ENCODE assay signal across 13 cellular contexts in the genomic region with DNA sequence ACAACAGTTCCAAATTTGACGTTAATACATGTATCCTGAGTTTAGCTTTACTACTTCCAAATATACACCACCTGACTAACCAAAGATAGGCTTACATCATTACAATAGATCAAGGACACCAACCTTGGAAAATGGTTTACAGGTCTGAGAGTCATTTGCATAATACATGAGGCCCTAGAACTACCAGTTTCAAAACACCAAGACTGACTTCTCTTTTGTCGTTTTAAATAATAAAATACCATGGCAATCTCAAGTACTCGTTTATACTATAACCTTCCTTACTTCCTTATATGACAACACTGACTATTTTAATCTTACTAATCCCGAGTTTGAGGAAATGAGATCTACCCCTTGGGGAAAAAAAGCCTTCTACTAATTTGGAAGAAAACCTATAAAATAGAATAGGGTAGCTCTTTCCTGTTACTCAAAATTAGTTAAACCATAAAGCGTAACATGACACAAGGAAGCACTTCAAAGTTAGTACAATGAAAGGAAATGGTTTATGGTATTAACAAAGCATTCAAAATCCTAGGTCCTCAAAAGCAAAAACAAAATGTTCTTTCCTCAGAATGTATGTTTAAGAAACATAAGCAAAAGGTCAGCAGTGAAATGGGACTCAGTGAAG. TPM values are rescaled to one million over a fixed set of nuclear protein-coding genes. Genes with fewer than 3 reads are reported as not detected.
A peak's percentile ranks its signal among the peaks of the same experiment; 100 is the strongest.
DNase-seq lines count a peak whose midpoint lies in the region; ATAC-seq and TF ChIP-seq lines count a peak whose summit lies in the region.
"Had no signal": no experiment of that assay in that cellular context is flagged by ENCODE, and none has a peak within 500 bp of the region (broad histone marks: within the 10 kb centered on the region; RNA-seq: fewer than 3 reads in every experiment).

No MANE protein-coding gene starts in this region.

- H3K4me1 ChIP-seq in OCI-LY7 (ENCODE audit: insufficient read depth, low read length, poor library complexity, severe bottlenecking) = peaks cover 24% of the 10 kb centered on the region
- H3K4me1 ChIP-seq in upper lobe of left lung = peaks cover 0 to 4% (median 4%) of the 10 kb centered on the region in 4 donors
- no peaks in the 10 kb centered on the region for H3K4me1 ChIP-seq in esophagus squamous epithelium

- intact Hi-C loops in activated naive CD4-positive, alpha-beta T cell treated with anti-CD3 and anti-CD28 coated beads for 36 hours (cut with micrococcal nuclease) = no loop called here
- intact Hi-C loops in OCI-LY7 (cut with micrococcal nuclease; ENCODE audit: unreplicated experiment) (no loop called here), esophagus squamous epithelium (cut with DNase I) (no loop called here)
- intact Hi-C loops in activated CD4-positive, alpha-beta T cell treated with anti-CD3 and anti-CD28 coated beads, Interleukin-2, amount 10 ng/mL, durations not matched to agents 24 days and 14 days (cut with micrococcal nuclease) = no loop called here

- H3K27ac Mint-ChIP-seq in activated naive CD4-positive, alpha-beta T cell treated with anti-CD3 and anti-CD28 coated beads for 36 hours = peak overlapping the region; percentile 25
- no peak overlapping the region for H3K27ac Mint-ChIP-seq in activated naive CD4-positive, alpha-beta T cell treated with anti-CD3 and anti-CD28 coated beads, Interleukin-2, amount 10 ng/mL, durations not matched to agents 7 days and 5 days
- no peak overlapping the region for H3K27ac Mint-ChIP-seq in activated CD4-positive, alpha-beta T cell treated with anti-CD3 and anti-CD28 coated beads, Interleukin-2, amount 10 ng/mL, durations not matched to agents 24 days and 14 days

- H3K36me3 ChIP-seq in OCI-LY7 (ENCODE audit: insufficient read depth, low read length) (peaks cover 97% of the 10 kb centered on the region), upper lobe of left lung (peaks cover 22 to 60% (median 30%) of the 10 kb centered on the region in 4 donors), esophagus squamous epithelium (peaks cover 0 to 89% (median 28%) of the 10 kb centered on the region in 3 donors)

- ATAC-seq in HG03039 (IDR thresholded peaks at IDR 0.05; ENCODE audit: unreplicated experiment) = peak; percentile 52
- no peak for ATAC-seq in upper lobe of left lung (ENCODE audit: low FRiP score in 2 of 2)

- 0 out of 2 replicates have a peak, but pooled peaks cover 8% of the 10 kb centered on the region for H4K20me1 ChIP-seq in OCI-LY7 (ENCODE audit: insufficient read depth, low read length)

- POLR2A ChIA-PET in OCI-LY7 (lab: Charles Lee) = interaction anchor here (1.0 to 1.4 kb wide), 4 partner anchors 9 to 34 kb away, joined by 3 to 5 read pairs (median 3); no protein-coding TSS in a partner anchor

- no peak overlapping the region for H2AFZ ChIP-seq in OCI-LY7 (ENCODE audit: low read length)

- DNase-seq in activated naive CD4-positive, alpha-beta T cell treated with anti-CD3 and anti-CD28 coated beads for 36 hours = no peak
- DNase-seq in activated naive CD4-positive, alpha-beta T cell treated with anti-CD3 and anti-CD28 coated beads, Interleukin-2, amount 10 ng/mL, durations not matched to agents 7 days and 5 days = no peak
- DNase-seq in OCI-LY7 (ENCODE audit: low spot score) (no peak), upper lobe of left lung (no peak), NCI-H2107 (lab: John Stamatoyannopoulos, UW) (no peak), esophagus squamous epithelium (lab: John Stamatoyannopoulos, UW) (no peak)
- DNase-seq in activated CD4-positive, alpha-beta T cell treated with anti-CD3 and anti-CD28 coated beads, Interleukin-2, amount 10 ng/mL, durations not matched to agents 24 days and 14 days = no peak
- DNase-seq: ACHN; activated CD4-positive, alpha-beta T cell treated with anti-CD3 and anti-CD28 coated beads for 48 hours; kidney; NCI-H2171 treated with DMSO at 0.1 percent for 48 hours had no signal

- TF ChIP-seq EP300 in upper lobe of left lung (IDR thresholded peaks at IDR 0.05) = no peak

- no TSS peak for BruUV-seq in OCI-LY7 (replicated peaks; lab: Mats Ljungman, UMichigan)

- no peaks in the 10 kb centered on the region for H3K27me3 Mint-ChIP-seq in activated naive CD4-positive, alpha-beta T cell treated with anti-CD3 and anti-CD28 coated beads for 36 hours (ENCODE audit: low read depth)
- no peaks in the 10 kb centered on the region for H3K27me3 Mint-ChIP-seq in activated naive CD4-positive, alpha-beta T cell treated with anti-CD3 and anti-CD28 coated beads, Interleukin-2, amount 10 ng/mL, durations not matched to agents 7 days and 5 days
- H3K27me3 Mint-ChIP-seq in activated CD4-positive, alpha-beta T cell treated with anti-CD3 and anti-CD28 coated beads, Interleukin-2, amount 10 ng/mL, durations not matched to agents 24 days and 14 days = no peaks in the 10 kb centered on the region

- H3K36me3 Mint-ChIP-seq in activated naive CD4-positive, alpha-beta T cell treated with anti-CD3 and anti-CD28 coated beads for 36 hours (ENCODE audit: low read depth) = peaks cover 27% of the 10 kb centered on the region
- H3K36me3 Mint-ChIP-seq in activated naive CD4-positive, alpha-beta T cell treated with anti-CD3 and anti-CD28 coated beads, Interleukin-2, amount 10 ng/mL, durations not matched to agents 7 days and 5 days = peaks cover 45% of the 10 kb centered on the region
- peaks cover 60% of the 10 kb centered on the region for H3K36me3 Mint-ChIP-seq in activated CD4-positive, alpha-beta T cell treated with anti-CD3 and anti-CD28 coated beads, Interleukin-2, amount 10 ng/mL, durations not matched to agents 24 days and 14 days (ENCODE audit: low read depth)

- peak overlapping the region; percentile 35; the same call in 1 of the 2 replicates for H3K4me2 ChIP-seq in OCI-LY7 (ENCODE audit: low read length)

- H3K27me3 ChIP-seq in upper lobe of left lung (no peaks in the 10 kb centered on the region), esophagus squamous epithelium (no peaks in the 10 kb centered on the region)

- 45 to 46% methylated on average over 5 of the region's 5 CpGs for WGBS in upper lobe of left lung, 2 donors
- WGBS in esophagus squamous epithelium, 2 donors = 31 to 45% methylated on average over 5 of the region's 5 CpGs

- TF ChIP-seq POLR2A in upper lobe of left lung (IDR thresholded peaks at IDR 0.05) = no peak
- TF ChIP-seq POLR2A in esophagus squamous epithelium (IDR thresholded peaks at IDR 0.05) = no peak

- peaks cover 12% of the 10 kb centered on the region; the same call in 1 of the 2 replicates for H3K79me2 ChIP-seq in OCI-LY7 (ENCODE audit: insufficient read depth, low read depth, low read length)

- H3K27ac ChIP-seq in OCI-LY7 (ENCODE audit: low read depth, low read length, poor library complexity, severe bottlenecking) (peak overlapping the region; percentile 27), upper lobe of left lung (peak overlapping the region; percentile 13 to 70 (median 24)), esophagus squamous epithelium (peak overlapping the region in 2 of 4 donors; percentile 11 to 38)
- H3K27ac ChIP-seq: coronary artery had no signal

- peaks cover 17% of the 10 kb centered on the region for H3K4me1 Mint-ChIP-seq in activated naive CD4-positive, alpha-beta T cell treated with anti-CD3 and anti-CD28 coated beads for 36 hours (ENCODE audit: low read depth)
- H3K4me1 Mint-ChIP-seq in activated naive CD4-positive, alpha-beta T cell treated with anti-CD3 and anti-CD28 coated beads, Interleukin-2, amount 10 ng/mL, durations not matched to agents 7 days and 5 days = peaks cover 9% of the 10 kb centered on the region
- peaks cover 2% of the 10 kb centered on the region for H3K4me1 Mint-ChIP-seq in activated CD4-positive, alpha-beta T cell treated with anti-CD3 and anti-CD28 coated beads, Interleukin-2, amount 10 ng/mL, durations not matched to agents 24 days and 14 days

- H3K9me3 ChIP-seq in OCI-LY7 (ENCODE audit: low read length) (no peaks in the 10 kb centered on the region), upper lobe of left lung (no peaks in the 10 kb centered on the region), esophagus squamous epithelium (no peaks in the 10 kb centered on the region)

- no peaks in the 10 kb centered on the region for H3K9me2 ChIP-seq in OCI-LY7 (ENCODE audit: insufficient read depth, low read length)

- CTCF ChIA-PET in activated naive CD4-positive, alpha-beta T cell treated with anti-CD3 and anti-CD28 coated beads for 36 hours (lab: Charles Lee) = interaction anchor here (0.6 to 1.2 kb wide), 4 partner anchors 16 to 332 kb away, joined by 3 to 5 read pairs (median 4); no protein-coding TSS in a partner anchor
- CTCF ChIA-PET in activated naive CD4-positive, alpha-beta T cell treated with anti-CD3 and anti-CD28 coated beads, Interleukin-2, amount 10 ng/mL, durations not matched to agents 7 days and 5 days (lab: Charles Lee) = interaction anchor here (0.9 to 2.1 kb wide), 2 partner anchors 14 to 17 kb away, joined by 4 to 9 read pairs; no protein-coding TSS in a partner anchor
- CTCF ChIA-PET in OCI-LY7 (lab: Charles Lee; ENCODE audit: unreplicated experiment) = interaction anchor here (1.2 kb wide), 1 partner anchor 8 kb away, joined by 3 read pairs; no protein-coding TSS in a partner anchor

- TF ChIP-seq CTCF in OCI-LY7 (conservative IDR thresholded peaks at IDR 0.05; ENCODE audit: low read length) (no peak), upper lobe of left lung (IDR thresholded peaks at IDR 0.05) (no peak), esophagus squamous epithelium (IDR thresholded peaks at IDR 0.05) (no peak)

- H3K4me3 ChIP-seq in OCI-LY7 (ENCODE audit: low read depth, low read length, poor library complexity, severe bottlenecking) = no peak overlapping the region
- no peak overlapping the region for H3K4me3 ChIP-seq in upper lobe of left lung
- no peak overlapping the region for H3K4me3 ChIP-seq in esophagus squamous epithelium
- H3K4me3 ChIP-seq: coronary artery had no signal

- no peaks in the 10 kb centered on the region for H3K9me3 Mint-ChIP-seq in activated naive CD4-positive, alpha-beta T cell treated with anti-CD3 and anti-CD28 coated beads for 36 hours
- no peaks in the 10 kb centered on the region for H3K9me3 Mint-ChIP-seq in activated naive CD4-positive, alpha-beta T cell treated with anti-CD3 and anti-CD28 coated beads, Interleukin-2, amount 10 ng/mL, durations not matched to agents 7 days and 5 days
- H3K9me3 Mint-ChIP-seq in activated CD4-positive, alpha-beta T cell treated with anti-CD3 and anti-CD28 coated beads, Interleukin-2, amount 10 ng/mL, durations not matched to agents 24 days and 14 days = no peaks in the 10 kb centered on the region

- no peak overlapping the region for H3K4me3 Mint-ChIP-seq in activated naive CD4-positive, alpha-beta T cell treated with anti-CD3 and anti-CD28 coated beads for 36 hours
- no peak overlapping the region for H3K4me3 Mint-ChIP-seq in activated naive CD4-positive, alpha-beta T cell treated with anti-CD3 and anti-CD28 coated beads, Interleukin-2, amount 10 ng/mL, durations not matched to agents 7 days and 5 days
- H3K4me3 Mint-ChIP-seq in activated CD4-positive, alpha-beta T cell treated with anti-CD3 and anti-CD28 coated beads, Interleukin-2, amount 10 ng/mL, durations not matched to agents 24 days and 14 days = no peak overlapping the region

RNA-seq across cellular contexts. Expression of a gene that starts 42.1 kb away (rescaled TPM):
- 10 to 100 TPM; 84.8 to 87.1 TPM for total RNA-seq in activated naive CD4-positive, alpha-beta T cell treated with anti-CD3 and anti-CD28 coated beads for 36 hours
- total RNA-seq in OCI-LY7 (2014; rRNA removed; shearing (Covaris generic)) = 83.9 and 115 TPM in 2 replicates
- 179 and 185 TPM in 2 replicates for total RNA-seq in OCI-LY7 (2022)
- 100 to 1,000 TPM in 2 of 6 donors, 10 to 100 TPM in 4; 75.6 to 113 (median 84.7) TPM for total RNA-seq in upper lobe of left lung
- 100 to 1,000 TPM in 1 of 4 donors, 10 to 100 TPM in 3; 65.4 to 120 (median 78.5) TPM for total RNA-seq in esophagus squamous epithelium
- total RNA-seq in activated CD4-positive, alpha-beta T cell treated with anti-CD3 and anti-CD28 coated beads, Interleukin-2, amount 10 ng/mL, durations not matched to agents 24 days and 14 days = 131 and 144 TPM in 2 replicates

RNA-seq across cellular contexts. Expression of a gene that starts 42.7 kb away (rescaled TPM):
- total RNA-seq in activated naive CD4-positive, alpha-beta T cell treated with anti-CD3 and anti-CD28 coated beads for 36 hours = 1 to 10 TPM; 2.7 to 3.2 TPM
- 3.1 and 3.7 TPM in 2 replicates for total RNA-seq in OCI-LY7 (2014; rRNA removed; shearing (Covaris generic))
- 8.2 and 8.7 TPM in 2 replicates for total RNA-seq in OCI-LY7 (2022)
- total RNA-seq in upper lobe of left lung = 10 to 100 TPM in 1 of 6 donors, 1 to 10 TPM in 5; 2.3 to 13.7 (median 5.1) TPM
- 1 to 10 TPM; 2.6 to 6.3 (median 3.9) TPM for total RNA-seq in esophagus squamous epithelium
- 4.5 and 5.1 TPM in 2 replicates for total RNA-seq in activated CD4-positive, alpha-beta T cell treated with anti-CD3 and anti-CD28 coated beads, Interleukin-2, amount 10 ng/mL, durations not matched to agents 24 days and 14 days
